Comparison of ENCODE assay signal across 10 cellular contexts in genomic region chr11:79439893-79440450, GRCh38. TPM values are rescaled to one million over a fixed set of nuclear protein-coding genes. Genes with fewer than 3 reads are reported as not detected.
DNase-seq lines count a peak whose midpoint lies in the region; ATAC-seq, FAIRE-seq and TF ChIP-seq lines count a peak whose summit lies in the region.
"Had no signal": no experiment of that assay in that cellular context is flagged by ENCODE, and none has a peak within 500 bp of the region (broad histone marks: within the 10 kb centered on the region; RNA-seq: fewer than 3 reads in every experiment).

No MANE protein-coding gene starts in this region.

- ATAC-seq in activated T-cell treated with anti-CD3 and anti-CD28 coated beads, Interleukin-2, amount 50 U/mL, for 4 hours = no peak
- no peak for ATAC-seq in HG02798 (IDR thresholded peaks at IDR 0.05; ENCODE audit: poor library complexity, unreplicated experiment)

- H3K27ac ChIP-seq in tibial artery = peak overlapping the region; percentile 84 to 87

- intact Hi-C loops in tibial artery (cut with DNase I; ENCODE audit: low total_unique reads) = loop anchor here (10.0 kb wide), 1 partner anchor 195 kb away; no protein-coding TSS in a partner anchor

- H3K27me3 Mint-ChIP-seq in activated T-cell treated with anti-CD3 and anti-CD28 coated beads, Interleukin-2, amount 50 U/mL, for 4 hours (ENCODE audit: low read depth) = peaks cover 70% of the 10 kb centered on the region

- no peak for FAIRE-seq in bronchial epithelial cell (lab: Jason Lieb, UNC)
- FAIRE-seq: G401.6, TTC549 had no signal

- H3K27me3 ChIP-seq in bronchial epithelial cell (ENCODE audit: control insufficient read depth, insufficient read depth, low read length) = peaks cover 2% of the 10 kb centered on the region
- H3K27me3 ChIP-seq in tibial artery = no peaks in the 10 kb centered on the region

- TF ChIP-seq CTCF in bronchial epithelial cell (IDR thresholded peaks at IDR 0.05; ENCODE audit: insufficient read depth, low read length, severe bottlenecking) (peak; percentile 11), tibial artery (IDR thresholded peaks at IDR 0.05) (no peak)

- H3K36me3 Mint-ChIP-seq in activated T-cell treated with anti-CD3 and anti-CD28 coated beads, Interleukin-2, amount 50 U/mL, for 4 hours (ENCODE audit: insufficient read depth) = no peaks in the 10 kb centered on the region

- no peak for DNase-seq in activated T-cell treated with anti-CD3 and anti-CD28 coated beads, Interleukin-2, amount 50 U/mL, for 4 hours
- no peak for DNase-seq in activated T-cell treated with anti-CD3 and anti-CD28 coated beads, Interleukin-2, amount 50 U/mL, for 48 hours
- DNase-seq in bronchial epithelial cell (ENCODE audit: low read depth) = no peak
- DNase-seq in left kidney (ENCODE audit: low read depth, low spot score) = peak; percentile 86
- DNase-seq in tibial artery = peak; percentile 24 to 71
- no peak for DNase-seq in SIG-M5 treated with dmso at 0.1 percent for 504 hours (lab: John Stamatoyannopoulos, UW; ENCODE audit: unreplicated experiment)
- no peak for DNase-seq in HPDE6-E6E7 (ENCODE audit: extremely low spot score)

- H3K4me1 Mint-ChIP-seq in activated T-cell treated with anti-CD3 and anti-CD28 coated beads, Interleukin-2, amount 50 U/mL, for 4 hours (ENCODE audit: low read depth) = peaks cover 9% of the 10 kb centered on the region

- H3K9me3 ChIP-seq in tibial artery = no peaks in the 10 kb centered on the region

- peaks cover 6% of the 10 kb centered on the region for H3K9me3 Mint-ChIP-seq in activated T-cell treated with anti-CD3 and anti-CD28 coated beads, Interleukin-2, amount 50 U/mL, for 4 hours

- peak overlapping the region; percentile 19 for H3K4me3 Mint-ChIP-seq in activated T-cell treated with anti-CD3 and anti-CD28 coated beads, Interleukin-2, amount 50 U/mL, for 4 hours

- H3K36me3 ChIP-seq in bronchial epithelial cell (ENCODE audit: control insufficient read depth, insufficient read depth, low read length) (no peaks in the 10 kb centered on the region), tibial artery (no peaks in the 10 kb centered on the region)

- H3K4me1 ChIP-seq in tibial artery = peaks cover 0 to 48% (median 31%) of the 10 kb centered on the region in 4 donors

- H3K4me3 ChIP-seq in bronchial epithelial cell (ENCODE audit: low read depth, low read length) = peak overlapping the region; percentile 63
- H3K4me3 ChIP-seq in tibial artery = peak overlapping the region; percentile 67 to 71

RNA-seq across cellular contexts. Expression of gene TENM4, which starts 0.9 kb away (rescaled TPM):
- total RNA-seq in activated T-cell treated with anti-CD3 and anti-CD28 coated beads, Interleukin-2, amount 50 U/mL, for 4 hours = under 1 TPM in 2 of 3 donors, not detected in 1; 0.10 to 0.30 TPM
- 3.2 and 6.1 TPM in 2 replicates for total RNA-seq in bronchial epithelial cell

Comparison
In these comparisons a context has a peak if more than half of its experiments do, and no peak if none do; other contexts are left out.
1. DNase-seq: peak in left kidney (single experiment) and tibial artery (2 of 2); none in activated T-cell treated with anti-CD3 and anti-CD28 coated beads, Interleukin-2, amount 50 U/mL, for 4 hours (single experiment), activated T-cell treated with anti-CD3 and anti-CD28 coated beads, Interleukin-2, amount 50 U/mL, for 48 hours (0 of 2), bronchial epithelial cell (single experiment), SIG-M5 treated with dmso at 0.1 percent for 504 hours (single experiment) and HPDE6-E6E7 (single experiment).